Comparison of ENCODE assay signal across 16 cellular contexts in genomic region chr6:38179300-38179699, GRCh38.
DNase-seq lines count a peak whose midpoint lies in the region; ATAC-seq and TF ChIP-seq lines count a peak whose summit lies in the region.
"Had no signal": no experiment of that assay in that cellular context is flagged by ENCODE, and none has a peak within 500 bp of the region (broad histone marks: within the 10 kb centered on the region; RNA-seq: fewer than 3 reads in every experiment).

No MANE protein-coding gene starts in this region.

- intact Hi-C loops in ovary (cut with DNase I): no loop called here

- no peaks in the 10 kb centered on the region for H3K27me3 ChIP-seq in OCI-LY3 (ENCODE audit: low read depth, low read length)
- no peaks in the 10 kb centered on the region for H3K27me3 ChIP-seq in ovary
- H3K27me3 ChIP-seq: adrenal gland, gastroesophageal sphincter had no signal

- H3K79me2 ChIP-seq in OCI-LY3 (ENCODE audit: low read length): no peaks in the 10 kb centered on the region

- H4K20me1 ChIP-seq in OCI-LY3 (ENCODE audit: insufficient read depth, low read length): no peaks in the 10 kb centered on the region

- TF ChIP-seq POLR2A in NB4 (IDR thresholded peaks at IDR 0.05; ENCODE audit: extremely low read depth, insufficient read length) (no peak), ovary (IDR thresholded peaks at IDR 0.05) (no peak)

- no peak for TF ChIP-seq EP300 in ovary (IDR thresholded peaks at IDR 0.05)

- H3K4me3 ChIP-seq in NB4 (ENCODE audit: low read depth, low read length) (no peak overlapping the region), OCI-LY3 (ENCODE audit: low read length) (no peak overlapping the region), ovary (no peak overlapping the region)
- H3K4me3 ChIP-seq: A549, adrenal gland, gastroesophageal sphincter, skin epidermis had no signal

- no peak overlapping the region for H3K4me2 ChIP-seq in OCI-LY3 (ENCODE audit: low read length)
- H3K4me2 ChIP-seq: A549 had no signal

- H3K9ac ChIP-seq in OCI-LY3 (ENCODE audit: low read length): no peak overlapping the region

- no peaks in the 10 kb centered on the region for H3K9me3 ChIP-seq in OCI-LY3 (ENCODE audit: insufficient read depth, low read length)
- H3K9me3 ChIP-seq in ovary: no peaks in the 10 kb centered on the region
- H3K9me3 ChIP-seq: A549, adrenal gland, gastroesophageal sphincter had no signal

- H2AFZ ChIP-seq in OCI-LY3 (ENCODE audit: low read depth, low read length): no peak overlapping the region

- TF ChIP-seq CTCF in NB4 (IDR thresholded peaks at IDR 0.05; ENCODE audit: low read depth, low read length) (peak; percentile 6), OCI-LY3 (IDR thresholded peaks at IDR 0.05; ENCODE audit: low read depth, low read length) (peak; percentile 11; the same call in 1 of the 2 replicates), ovary (IDR thresholded peaks at IDR 0.05) (no peak)

- H3K4me1 ChIP-seq in OCI-LY3 (ENCODE audit: low read length) (peaks cover 24% of the 10 kb centered on the region), ovary (ENCODE audit: insufficient read depth) (no peaks in the 10 kb centered on the region)
- H3K4me1 ChIP-seq: A549, adrenal gland, gastroesophageal sphincter had no signal

- H3K36me3 ChIP-seq in OCI-LY3 (replicated peaks; ENCODE audit: low read depth, low read length) (no peaks in the 10 kb centered on the region), ovary (no peaks in the 10 kb centered on the region)
- H3K36me3 ChIP-seq: adrenal gland had no signal

- H3K27ac ChIP-seq in OCI-LY3 (ENCODE audit: low read length) (no peak overlapping the region), ovary (no peak overlapping the region)
- H3K27ac ChIP-seq: A549, adrenal gland, gastroesophageal sphincter, skin epidermis had no signal

- peak; percentile 68 for DNase-seq in NCI-H748 (lab: John Stamatoyannopoulos, UW; ENCODE audit: unreplicated experiment)
- no peak for DNase-seq in NCI-H748 treated with DMSO at 0.1 percent for 48 hours (lab: John Stamatoyannopoulos, UW)
- DNase-seq in NB4 (ENCODE audit: low read depth): no peak
- DNase-seq in ovary: peak in 3 of 5 donors; percentile 3 to 7 (median 5)
- no peak for DNase-seq in RKO (ENCODE audit: low spot score)
- DNase-seq: cerebellar nuclear complex; KG1; occipital lobe; stimulated activated naive CD4-positive, alpha-beta T cell treated with Interleukin-2 at 50 U/mL for 16 hours had no signal

- ATAC-seq in GM21526 (IDR thresholded peaks at IDR 0.05; ENCODE audit: low FRiP score, unreplicated experiment): no peak
- ATAC-seq in HG02981 (IDR thresholded peaks at IDR 0.05; ENCODE audit: unreplicated experiment): no peak
- ATAC-seq: gastroesophageal sphincter had no signal

- whole genome bisulfite sequencing in ovary, 3 donors: 96 to 97% (median 97%) methylated on average over 7 of the region's 7 CpGs

Comparison
In these comparisons a context has a peak if more than half of its experiments do, and no peak if none do; other contexts are left out.
1. DNase-seq: peak in NCI-H748 (single experiment) and ovary (3 of 5); none in NCI-H748 treated with DMSO at 0.1 percent for 48 hours (single experiment), NB4 (single experiment) and RKO (single experiment).
2. CTCF ChIP-seq: peak in NB4 (single experiment) and OCI-LY3 (single experiment); none in ovary (0 of 3).